ENCODE assay signal across 9 cellular contexts in genomic region chr17:4594406-4595349, GRCh38. TPM values are rescaled to one million over a fixed set of nuclear protein-coding genes. Genes with fewer than 3 reads are reported as not detected.
A peak's percentile ranks its signal among the peaks of the same experiment; 100 is the strongest.
DNase-seq lines count a peak whose midpoint lies in the region; ATAC-seq and TF ChIP-seq lines count a peak whose summit lies in the region.
"Had no signal": no experiment of that assay in that cellular context is flagged by ENCODE, and none has a peak within 500 bp of the region (broad histone marks: within the 10 kb centered on the region; RNA-seq: fewer than 3 reads in every experiment).

No MANE protein-coding gene starts in this region.

- no peaks in the 10 kb centered on the region for H3K4me1 ChIP-seq in foreskin keratinocyte

- no peak for TF ChIP-seq POLR2A in lower leg skin (IDR thresholded peaks at IDR 0.05)

- H3K27ac Mint-ChIP-seq in osteocyte (ENCODE audit: unreplicated experiment): no peak overlapping the region

- no peak overlapping the region for H3K4me3 Mint-ChIP-seq in osteocyte (ENCODE audit: unreplicated experiment)

- 71 to 76% methylated on average over 31 to 33 of the region's 33 CpGs for WGBS in lower leg skin, 2 donors

- ATAC-seq in foreskin keratinocyte: no peak
- ATAC-seq in HG02938 (IDR thresholded peaks at IDR 0.05; ENCODE audit: unreplicated experiment): no peak
- no peak for ATAC-seq in GM18861 (IDR thresholded peaks at IDR 0.05; ENCODE audit: unreplicated experiment)

- H3K4me3 ChIP-seq in lower leg skin (ENCODE audit: low read depth, poor library complexity, severe bottlenecking): no peak overlapping the region

- H3K27ac ChIP-seq in foreskin keratinocyte: no peak overlapping the region

- DNase-seq in GM20000 (ENCODE audit: low spot score): peak; percentile 69
- DNase-seq in activated CD4-positive, alpha-beta T cell treated with anti-CD3 and anti-CD28 coated beads for 48 hours: peak; percentile 66
- DNase-seq in foreskin keratinocyte: no peak
- peak; percentile 19 to 44 for DNase-seq in stimulated activated CD4-positive, alpha-beta T cell treated with anti-CD3 and anti-CD28 coated beads, Interleukin-2, amount 100 ng/mL, for 48 hours
- DNase-seq in osteocyte (ENCODE audit: extremely low spot score, unreplicated experiment): no peak
- DNase-seq in lower leg skin (ENCODE audit: low spot score in 2 of 2): no peak

- peaks cover 24% of the 10 kb centered on the region for H3K27me3 Mint-ChIP-seq in osteocyte (ENCODE audit: unreplicated experiment)

- peaks cover 19% of the 10 kb centered on the region for H3K4me1 Mint-ChIP-seq in osteocyte (ENCODE audit: unreplicated experiment)

- peaks cover 43% of the 10 kb centered on the region for H3K27me3 ChIP-seq in foreskin keratinocyte

- H3K36me3 Mint-ChIP-seq in osteocyte (ENCODE audit: unreplicated experiment): peaks cover 2% of the 10 kb centered on the region

- H3K9me3 Mint-ChIP-seq in osteocyte (ENCODE audit: unreplicated experiment): no peaks in the 10 kb centered on the region

- TF ChIP-seq CTCF in GM20000 (IDR thresholded peaks at IDR 0.05; ENCODE audit: extremely low read depth, missing control alignments) (peak; percentile 29), foreskin keratinocyte (conservative IDR thresholded peaks at IDR 0.05) (peak; percentile 5), osteocyte (IDR thresholded peaks at IDR 0.05) (no peak), lower leg skin (IDR thresholded peaks at IDR 0.05) (no peak)

- intact Hi-C loops in lower leg skin (cut with DNase I; ENCODE audit: low total_unique reads): no loop called here

RNA-seq across cellular contexts. Expression of gene SMTNL2, which starts 10.3 kb away (rescaled TPM):
- not detected in 2 replicates for total RNA-seq in foreskin keratinocyte
- not detected in 2 replicates for polyA plus RNA-seq in foreskin keratinocyte
- total RNA-seq in osteocyte: 1.7 and 2.8 TPM in 2 replicates
- 1 to 10 TPM in 2 of 4 donors, under 1 TPM in 1, not detected in 1; 0.25 to 3.0 (median 1.0) TPM for total RNA-seq in lower leg skin
- total RNA-seq: mononuclear cell had no signal

RNA-seq across cellular contexts. Expression of gene GGT6, which starts 34.3 kb away (rescaled TPM):
- 0.25 and 0.31 TPM in 2 replicates for total RNA-seq in foreskin keratinocyte
- 0.18 and 0.22 TPM in 2 replicates for polyA plus RNA-seq in foreskin keratinocyte
- not detected in 2 replicates for total RNA-seq in osteocyte
- total RNA-seq in lower leg skin: 100 to 1,000 TPM; 133 to 232 (median 184) TPM
- total RNA-seq: mononuclear cell had no signal

RNA-seq across cellular contexts. Expression of gene MYBBP1A, which starts 39.5 kb away (rescaled TPM):
- total RNA-seq in foreskin keratinocyte (76.5 and 89.3 TPM in 2 replicates), osteocyte (47.9 and 48.5 TPM in 2 replicates), lower leg skin (10 to 100 TPM; 53.9 to 83.7 (median 54.5) TPM)
- polyA plus RNA-seq in foreskin keratinocyte: 58.7 and 69.4 TPM in 2 replicates

RNA-seq across cellular contexts. Expression of gene ALOX15, which starts 46.8 kb away (rescaled TPM):
- total RNA-seq in foreskin keratinocyte (not detected in 2 replicates), osteocyte (not detected in 2 replicates), lower leg skin (under 1 TPM in 2 of 4 donors, not detected in 2; 0.54 to 0.68 TPM)
- polyA plus RNA-seq in foreskin keratinocyte: not detected in 2 replicates
- total RNA-seq: mononuclear cell had no signal

Comparison
In these comparisons a context has a peak if more than half of its experiments do, and no peak if none do; other contexts are left out.
1. DNase-seq: peak in GM20000 (single experiment), activated CD4-positive, alpha-beta T cell treated with anti-CD3 and anti-CD28 coated beads for 48 hours (single experiment) and stimulated activated CD4-positive, alpha-beta T cell treated with anti-CD3 and anti-CD28 coated beads, Interleukin-2, amount 100 ng/mL, for 48 hours (2 of 2); none in foreskin keratinocyte (0 of 2), osteocyte (single experiment) and lower leg skin (0 of 2).
2. CTCF ChIP-seq: peak in GM20000 (single experiment) and foreskin keratinocyte (single experiment); none in osteocyte (single experiment) and lower leg skin (0 of 3).
3. RNA of gene GGT6, which starts 34.3 kb away (total RNA-seq): 133 to 232 TPM in lower leg skin; 0.25 to 0.31 TPM in foreskin keratinocyte and not detected in osteocyte; every median in the first group is over 100 times any median in the second.